ENCODE assay signal across 13 cellular contexts in genomic region chr1:150626150-150626549, GRCh38. TPM values are rescaled to one million over a fixed set of nuclear protein-coding genes. Genes with fewer than 3 reads are reported as not detected.
DNase-seq lines count a peak whose midpoint lies in the region; ATAC-seq and TF ChIP-seq lines count a peak whose summit lies in the region.
"Had no signal": no experiment of that assay in that cellular context is flagged by ENCODE, and none has a peak within 500 bp of the region (broad histone marks: within the 10 kb centered on the region; RNA-seq: fewer than 3 reads in every experiment).

No MANE protein-coding gene starts in this region.

- H3K4me3 Mint-ChIP-seq in activated T-cell treated with anti-CD3 and anti-CD28 coated beads, Interleukin-2, amount 50 U/mL, for 72 hours, result peak overlapping the region in 1 of 2 donors; percentile 63
- H3K4me3 Mint-ChIP-seq in activated T-helper 17 cell treated with anti-CD3 and anti-CD28 coated beads, Interleukin-2, amount 50 U/mL, for 72 hours, result no peak overlapping the region
- H3K4me3 Mint-ChIP-seq: effector memory CD8-positive, alpha-beta T cell had no signal

- H3K27ac ChIP-seq in upper lobe of left lung, result no peak overlapping the region
- H3K27ac ChIP-seq: left lung had no signal

- TF ChIP-seq CTCF in upper lobe of left lung (IDR thresholded peaks at IDR 0.05), result no peak

- no peaks in the 10 kb centered on the region for H3K27me3 ChIP-seq in upper lobe of left lung
- H3K27me3 ChIP-seq: left lung had no signal

- DNase-seq in activated T-cell treated with anti-CD3 and anti-CD28 coated beads, Interleukin-2, amount 50 U/mL, for 72 hours, result no peak
- DNase-seq in activated T-cell treated with anti-CD3 and anti-CD28 coated beads for 4 hours (no peak), HuH-7 (ENCODE audit: low spot score) (no peak), upper lobe of left lung (no peak)
- DNase-seq in stimulated activated CD8-positive, alpha-beta memory T cell treated with anti-CD3 and anti-CD28 coated beads, Interleukin-4, amount 100 ng/mL, for 48 hours, result peak; percentile 68
- DNase-seq: effector memory CD8-positive, alpha-beta T cell; left lung; NCI-H226; T-helper 1 cell had no signal

- H3K9me3 ChIP-seq in upper lobe of left lung, result no peaks in the 10 kb centered on the region
- H3K9me3 ChIP-seq: left lung had no signal

- TF ChIP-seq EP300 in upper lobe of left lung (IDR thresholded peaks at IDR 0.05), result no peak

- peaks cover 24 to 56% (median 42%) of the 10 kb centered on the region in 4 donors for H3K36me3 ChIP-seq in upper lobe of left lung

- ATAC-seq in activated T-cell treated with anti-CD3 and anti-CD28 coated beads, Interleukin-2, amount 50 U/mL, for 72 hours (replicated peaks in 1 of 2), result no peak
- peak; percentile 15 for ATAC-seq in activated T-helper 17 cell treated with anti-CD3 and anti-CD28 coated beads, Interleukin-2, amount 50 U/mL, for 72 hours (replicated peaks)
- ATAC-seq in esophagus mucosa (peak; percentile 12), upper lobe of left lung (ENCODE audit: low FRiP score in 2 of 2) (no peak)
- ATAC-seq in activated CD4-positive, CD25-positive, alpha-beta regulatory T cell treated with anti-CD3 and anti-CD28 coated beads, Interleukin-2, amount 50 U/mL, for 24 hours, result no peak
- ATAC-seq: effector memory CD8-positive, alpha-beta T cell; left lung; Panc1 had no signal

- peak overlapping the region; percentile 92 for H3K27ac Mint-ChIP-seq in activated T-cell treated with anti-CD3 and anti-CD28 coated beads, Interleukin-2, amount 50 U/mL, for 72 hours
- peak overlapping the region; percentile 90 for H3K27ac Mint-ChIP-seq in activated T-helper 17 cell treated with anti-CD3 and anti-CD28 coated beads, Interleukin-2, amount 50 U/mL, for 72 hours
- H3K27ac Mint-ChIP-seq: effector memory CD8-positive, alpha-beta T cell had no signal

- H3K36me3 Mint-ChIP-seq in activated T-cell treated with anti-CD3 and anti-CD28 coated beads, Interleukin-2, amount 50 U/mL, for 72 hours (ENCODE audit: insufficient read depth in 2 of 2), result peaks cover 21 to 33% of the 10 kb centered on the region in 2 donors
- H3K36me3 Mint-ChIP-seq in activated T-helper 17 cell treated with anti-CD3 and anti-CD28 coated beads, Interleukin-2, amount 50 U/mL, for 72 hours (ENCODE audit: low read depth), result no peaks in the 10 kb centered on the region

- H3K27me3 Mint-ChIP-seq in activated T-cell treated with anti-CD3 and anti-CD28 coated beads, Interleukin-2, amount 50 U/mL, for 72 hours (ENCODE audit: low read depth), result no peaks in the 10 kb centered on the region
- H3K27me3 Mint-ChIP-seq in activated T-helper 17 cell treated with anti-CD3 and anti-CD28 coated beads, Interleukin-2, amount 50 U/mL, for 72 hours, result no peaks in the 10 kb centered on the region
- H3K27me3 Mint-ChIP-seq: effector memory CD8-positive, alpha-beta T cell had no signal

- H3K4me1 Mint-ChIP-seq in activated T-cell treated with anti-CD3 and anti-CD28 coated beads, Interleukin-2, amount 50 U/mL, for 72 hours (ENCODE audit: low read depth), result peaks cover 68% of the 10 kb centered on the region
- H3K4me1 Mint-ChIP-seq in activated T-helper 17 cell treated with anti-CD3 and anti-CD28 coated beads, Interleukin-2, amount 50 U/mL, for 72 hours, result peaks cover 53% of the 10 kb centered on the region

- no peaks in the 10 kb centered on the region for H3K9me3 Mint-ChIP-seq in activated T-cell treated with anti-CD3 and anti-CD28 coated beads, Interleukin-2, amount 50 U/mL, for 72 hours
- H3K9me3 Mint-ChIP-seq in activated T-helper 17 cell treated with anti-CD3 and anti-CD28 coated beads, Interleukin-2, amount 50 U/mL, for 72 hours, result no peaks in the 10 kb centered on the region
- H3K9me3 Mint-ChIP-seq: effector memory CD8-positive, alpha-beta T cell had no signal

- no peak overlapping the region for H3K4me3 ChIP-seq in upper lobe of left lung
- H3K4me3 ChIP-seq: left lung had no signal

- peaks cover 30 to 45% (median 41%) of the 10 kb centered on the region in 4 donors for H3K4me1 ChIP-seq in upper lobe of left lung

- WGBS in upper lobe of left lung, 2 donors, result 86 to 95% methylated on average over 2 of the region's 2 CpGs

- no peak for TF ChIP-seq POLR2A in upper lobe of left lung (IDR thresholded peaks at IDR 0.05)

RNA-seq across cellular contexts. Expression of gene ENSA, which starts 3.3 kb away (rescaled TPM):
- 100 to 1,000 TPM; 178 to 203 TPM for total RNA-seq in activated T-cell treated with anti-CD3 and anti-CD28 coated beads, Interleukin-2, amount 50 U/mL, for 72 hours
- total RNA-seq in activated T-helper 17 cell treated with anti-CD3 and anti-CD28 coated beads, Interleukin-2, amount 50 U/mL, for 72 hours, result 100 to 1,000 TPM; 136 to 199 TPM
- total RNA-seq in esophagus mucosa, result 329 TPM
- 100 to 1,000 TPM; 141 to 271 (median 212) TPM for total RNA-seq in upper lobe of left lung

RNA-seq across cellular contexts. Expression of gene MCL1, which starts 46.7 kb away (rescaled TPM):
- total RNA-seq in activated T-cell treated with anti-CD3 and anti-CD28 coated beads, Interleukin-2, amount 50 U/mL, for 72 hours, result 100 to 1,000 TPM; 373 to 495 TPM
- 100 to 1,000 TPM; 235 to 351 TPM for total RNA-seq in activated T-helper 17 cell treated with anti-CD3 and anti-CD28 coated beads, Interleukin-2, amount 50 U/mL, for 72 hours
- total RNA-seq in esophagus mucosa (169 TPM), upper lobe of left lung (100 to 1,000 TPM; 188 to 580 (median 425) TPM)

Comparison
In these comparisons a context has a peak if more than half of its experiments do, and no peak if none do; other contexts are left out.
1. ATAC-seq: peak in activated T-helper 17 cell treated with anti-CD3 and anti-CD28 coated beads, Interleukin-2, amount 50 U/mL, for 72 hours (single experiment) and esophagus mucosa (single experiment); none in activated T-cell treated with anti-CD3 and anti-CD28 coated beads, Interleukin-2, amount 50 U/mL, for 72 hours (0 of 2), activated CD4-positive, CD25-positive, alpha-beta regulatory T cell treated with anti-CD3 and anti-CD28 coated beads, Interleukin-2, amount 50 U/mL, for 24 hours (0 of 2) and upper lobe of left lung (0 of 2).